ENCODE assay signal across 13 cellular contexts in genomic region chr1:17045140-17045539, GRCh38. TPM values are rescaled to one million over a fixed set of nuclear protein-coding genes. Genes with fewer than 3 reads are reported as not detected.
DNase-seq lines count a peak whose midpoint lies in the region; ATAC-seq and TF ChIP-seq lines count a peak whose summit lies in the region.
"Had no signal": no experiment of that assay in that cellular context is flagged by ENCODE, and none has a peak within 500 bp of the region (broad histone marks: within the 10 kb centered on the region; RNA-seq: fewer than 3 reads in every experiment).

No MANE protein-coding gene starts in this region.

- H2AFZ ChIP-seq in GM23248 = no peak overlapping the region

- H3K4me1 Mint-ChIP-seq in endodermal cell (peaks cover 3% of the 10 kb centered on the region), nephron (peaks cover 11% of the 10 kb centered on the region)
- peaks cover 7% of the 10 kb centered on the region for H3K4me1 Mint-ChIP-seq in activated T-cell treated with anti-CD3 and anti-CD28 coated beads, Interleukin-2, amount 50 U/mL, for 4 hours (ENCODE audit: low read depth)

- DNase-seq in GM23248 (peak; percentile 13), endodermal cell (no peak)
- no peak for DNase-seq in stimulated activated CD4-positive, alpha-beta T cell treated with anti-CD3 and anti-CD28 coated beads, Interleukin-2, amount 100 ng/mL, for 48 hours
- DNase-seq in activated T-cell treated with anti-CD3 and anti-CD28 coated beads, Interleukin-2, amount 50 U/mL, for 4 hours = no peak
- DNase-seq in central memory CD4-positive, alpha-beta T cell = no peak
- DNase-seq: CD4-positive, alpha-beta T cell; effector CD4-positive, alpha-beta T cell; immature natural killer cell; NCI-H226; stimulated activated CD4-positive, alpha-beta T cell treated with anti-CD3 and anti-CD28 coated beads, Interleukin-4, amount 100 ng/mL, for 24 hours had no signal

- in situ Hi-C loops in GM23248 (cut with MboI) = no loop called here

- H3K4me3 Mint-ChIP-seq in endodermal cell (no peak overlapping the region), nephron (no peak overlapping the region)
- no peak overlapping the region for H3K4me3 Mint-ChIP-seq in activated T-cell treated with anti-CD3 and anti-CD28 coated beads, Interleukin-2, amount 50 U/mL, for 4 hours
- H3K4me3 Mint-ChIP-seq: CD4-positive, alpha-beta T cell had no signal

- peaks cover 88% of the 10 kb centered on the region for H3K79me2 ChIP-seq in GM23248 (ENCODE audit: insufficient read depth)

- H3K27me3 ChIP-seq in BLaER1 treated with 17β-estradiol and CSF1 and Interleukin-3, amounts not matched to agents 10 nM and 100 nM = no peaks in the 10 kb centered on the region
- H3K27me3 ChIP-seq in GM23248 (replicated peaks; ENCODE audit: insufficient read depth) (no peaks in the 10 kb centered on the region), endodermal cell (ENCODE audit: control insufficient read depth, insufficient read depth, low read length, poor library complexity, severe bottlenecking) (no peaks in the 10 kb centered on the region)

- peaks cover 5% of the 10 kb centered on the region; the same call in 1 of the 2 replicates for H3F3A ChIP-seq in GM23248 (ENCODE audit: insufficient read depth)

- peaks cover 14 to 39% (median 20%) of the 10 kb centered on the region in 10 experiments for H3K4me1 ChIP-seq in BLaER1 treated with 17β-estradiol and CSF1 and Interleukin-3, amounts not matched to agents 10 nM and 100 nM
- H3K4me1 ChIP-seq in GM23248 (ENCODE audit: insufficient read depth) (peaks cover 3% of the 10 kb centered on the region; the same call in 1 of the 2 replicates), endodermal cell (ENCODE audit: control insufficient read depth, insufficient read depth, low read length) (no peaks in the 10 kb centered on the region)

- no peaks in the 10 kb centered on the region for H3K9me3 ChIP-seq in BLaER1 treated with 17β-estradiol and CSF1 and Interleukin-3, amounts not matched to agents 10 nM and 100 nM (replicated peaks in 1 of 11)
- H3K9me3 ChIP-seq in GM23248 (ENCODE audit: low read depth) (no peaks in the 10 kb centered on the region), endodermal cell (ENCODE audit: control insufficient read depth, low read length) (no peaks in the 10 kb centered on the region)

- peak overlapping the region in 9 of 11 experiments; percentile 16 to 63 (median 46); a peak in 13 of 22 replicates for H3K27ac ChIP-seq in BLaER1 treated with 17β-estradiol and CSF1 and Interleukin-3, amounts not matched to agents 10 nM and 100 nM
- H3K27ac ChIP-seq in GM23248 (no peak overlapping the region), endodermal cell (ENCODE audit: low read depth, low read length) (no peak overlapping the region)

- peaks cover 35 to 97% (median 83%) of the 10 kb centered on the region in 11 experiments; a peak in 21 of 22 replicates for H4K20me1 ChIP-seq in BLaER1 treated with 17β-estradiol and CSF1 and Interleukin-3, amounts not matched to agents 10 nM and 100 nM
- no peaks in the 10 kb centered on the region for H4K20me1 ChIP-seq in GM23248 (ENCODE audit: insufficient read depth)

- peak overlapping the region; percentile 3 for H3K27ac Mint-ChIP-seq in endodermal cell
- H3K27ac Mint-ChIP-seq in nephron = peak overlapping the region; percentile 16 to 29 (median 22)

- H3K36me3 Mint-ChIP-seq in endodermal cell (ENCODE audit: low read depth) (peaks cover 28% of the 10 kb centered on the region), nephron (ENCODE audit: low read depth) (peaks cover 29% of the 10 kb centered on the region)
- peaks cover 15% of the 10 kb centered on the region for H3K36me3 Mint-ChIP-seq in activated T-cell treated with anti-CD3 and anti-CD28 coated beads, Interleukin-2, amount 50 U/mL, for 4 hours (ENCODE audit: insufficient read depth)

- no peak for TF ChIP-seq CTCF in endodermal cell (conservative IDR thresholded peaks at IDR 0.05)
- no peak for TF ChIP-seq CTCF in nephron (IDR thresholded peaks at IDR 0.05; ENCODE audit: unreplicated experiment in 3 of 3)

- H3K36me3 ChIP-seq in BLaER1 treated with 17β-estradiol and CSF1 and Interleukin-3, amounts not matched to agents 10 nM and 100 nM = peaks cover 58 to 85% (median 65%) of the 10 kb centered on the region in 11 experiments
- H3K36me3 ChIP-seq in GM23248 (ENCODE audit: low read depth) (peaks cover 38% of the 10 kb centered on the region), endodermal cell (ENCODE audit: control insufficient read depth, insufficient read depth, low read length) (peaks cover 53% of the 10 kb centered on the region)

- no peaks in the 10 kb centered on the region for H3K27me3 Mint-ChIP-seq in endodermal cell (ENCODE audit: insufficient read depth)
- peaks cover 3% of the 10 kb centered on the region for H3K27me3 Mint-ChIP-seq in nephron (ENCODE audit: low read depth)
- no peaks in the 10 kb centered on the region for H3K27me3 Mint-ChIP-seq in activated T-cell treated with anti-CD3 and anti-CD28 coated beads, Interleukin-2, amount 50 U/mL, for 4 hours (ENCODE audit: low read depth)
- H3K27me3 Mint-ChIP-seq: CD4-positive, alpha-beta T cell had no signal

- no peaks in the 10 kb centered on the region for H3K9me2 ChIP-seq in GM23248 (ENCODE audit: insufficient read depth)

- 62 to 63% methylated on average over 5 of the region's 5 CpGs for WGBS in GM23248 (ENCODE audit: low coverage in 1 of 2, low lambda C conversion rate in 2 of 2, missing lambda C conversion rate in 2 of 2), 2 experiments
- WGBS in endodermal cell (ENCODE audit: insufficient coverage in 1 of 2, insufficient read length in 1 of 2), 2 experiments = 75 to 76% methylated on average over 5 of the region's 5 CpGs

- peak overlapping the region in 2 of 10 experiments; percentile 4 to 17; a peak in 1 of 20 replicates for H3K4me3 ChIP-seq in BLaER1 treated with 17β-estradiol and CSF1 and Interleukin-3, amounts not matched to agents 10 nM and 100 nM
- no peak overlapping the region for H3K4me3 ChIP-seq in GM23248
- H3K4me3 ChIP-seq in endodermal cell (ENCODE audit: low read length) = no peak overlapping the region

- ATAC-seq in activated T-cell treated with anti-CD3 and anti-CD28 coated beads, Interleukin-2, amount 50 U/mL, for 4 hours = no peak
- no peak for ATAC-seq in GM21515 (IDR thresholded peaks at IDR 0.05; ENCODE audit: unreplicated experiment)

- peak overlapping the region; percentile 45 to 91 (median 78); a peak in 21 of 22 replicates for H3K4me2 ChIP-seq in BLaER1 treated with 17β-estradiol and CSF1 and Interleukin-3, amounts not matched to agents 10 nM and 100 nM
- H3K4me2 ChIP-seq in GM23248 (ENCODE audit: unreplicated experiment) = peak overlapping the region; percentile 77

- H3K9ac ChIP-seq in BLaER1 treated with 17β-estradiol and CSF1 and Interleukin-3, amounts not matched to agents 10 nM and 100 nM = peak overlapping the region in 8 of 11 experiments; percentile 4 to 48 (median 28); a peak in 8 of 22 replicates
- H3K9ac ChIP-seq in GM23248 (peak overlapping the region; percentile 48; the same call in 1 of the 2 replicates), endodermal cell (ENCODE audit: extremely low read depth, low read length, poor library complexity, severe bottlenecking) (no peak overlapping the region)

- H3K9me3 Mint-ChIP-seq in endodermal cell (no peaks in the 10 kb centered on the region), nephron (no peaks in the 10 kb centered on the region)
- no peaks in the 10 kb centered on the region for H3K9me3 Mint-ChIP-seq in activated T-cell treated with anti-CD3 and anti-CD28 coated beads, Interleukin-2, amount 50 U/mL, for 4 hours
- H3K9me3 Mint-ChIP-seq: CD4-positive, alpha-beta T cell; immature natural killer cell had no signal

RNA-seq across cellular contexts. Expression of gene SDHB, which starts 8.7 kb away (rescaled TPM):
- total RNA-seq in GM23248 (2014; rRNA removed; shearing (Covaris generic)) = 84.1 and 126 TPM in 2 replicates
- 124 and 132 TPM in 2 replicates for polyA plus RNA-seq in GM23248 (2016; fragmentation: Nextera tagmentation; extraction: Ambion mirVana)
- 10 to 100 TPM; 68.5 to 75.2 TPM for total RNA-seq in endodermal cell
- 91.8 TPM for polyA plus RNA-seq in endodermal cell (2013, experiment 1 of 2)
- 94.9 TPM for polyA plus RNA-seq in endodermal cell (2013, experiment 2 of 2)
- 100 to 1,000 TPM; 159 to 179 (median 176) TPM for total RNA-seq in activated T-cell treated with anti-CD3 and anti-CD28 coated beads, Interleukin-2, amount 50 U/mL, for 4 hours

RNA-seq across cellular contexts. Expression of gene ATP13A2, which starts 33.4 kb away (rescaled TPM):
- 29.6 and 44.6 TPM in 2 replicates for total RNA-seq in GM23248 (2014; rRNA removed; shearing (Covaris generic))
- 30.5 and 32.4 TPM in 2 replicates for polyA plus RNA-seq in GM23248 (2016; fragmentation: Nextera tagmentation; extraction: Ambion mirVana)
- total RNA-seq in endodermal cell = 10 to 100 TPM; 69.4 to 82.6 TPM
- polyA plus RNA-seq in endodermal cell (2013, experiment 1 of 2) = 46.1 TPM
- 39.7 TPM for polyA plus RNA-seq in endodermal cell (2013, experiment 2 of 2)
- 10 to 100 TPM; 48.0 to 55.1 (median 48.3) TPM for total RNA-seq in activated T-cell treated with anti-CD3 and anti-CD28 coated beads, Interleukin-2, amount 50 U/mL, for 4 hours

Comparison
In these comparisons a context has a peak if more than half of its experiments do, and no peak if none do; other contexts are left out.
1. H3K27ac ChIP-seq: peak in BLaER1 treated with 17β-estradiol and CSF1 and Interleukin-3, amounts not matched to agents 10 nM and 100 nM (9 of 11); none in GM23248 (single experiment) and endodermal cell (single experiment).